9 cellular contexts compared by ENCODE assay signal in the genomic region with DNA sequence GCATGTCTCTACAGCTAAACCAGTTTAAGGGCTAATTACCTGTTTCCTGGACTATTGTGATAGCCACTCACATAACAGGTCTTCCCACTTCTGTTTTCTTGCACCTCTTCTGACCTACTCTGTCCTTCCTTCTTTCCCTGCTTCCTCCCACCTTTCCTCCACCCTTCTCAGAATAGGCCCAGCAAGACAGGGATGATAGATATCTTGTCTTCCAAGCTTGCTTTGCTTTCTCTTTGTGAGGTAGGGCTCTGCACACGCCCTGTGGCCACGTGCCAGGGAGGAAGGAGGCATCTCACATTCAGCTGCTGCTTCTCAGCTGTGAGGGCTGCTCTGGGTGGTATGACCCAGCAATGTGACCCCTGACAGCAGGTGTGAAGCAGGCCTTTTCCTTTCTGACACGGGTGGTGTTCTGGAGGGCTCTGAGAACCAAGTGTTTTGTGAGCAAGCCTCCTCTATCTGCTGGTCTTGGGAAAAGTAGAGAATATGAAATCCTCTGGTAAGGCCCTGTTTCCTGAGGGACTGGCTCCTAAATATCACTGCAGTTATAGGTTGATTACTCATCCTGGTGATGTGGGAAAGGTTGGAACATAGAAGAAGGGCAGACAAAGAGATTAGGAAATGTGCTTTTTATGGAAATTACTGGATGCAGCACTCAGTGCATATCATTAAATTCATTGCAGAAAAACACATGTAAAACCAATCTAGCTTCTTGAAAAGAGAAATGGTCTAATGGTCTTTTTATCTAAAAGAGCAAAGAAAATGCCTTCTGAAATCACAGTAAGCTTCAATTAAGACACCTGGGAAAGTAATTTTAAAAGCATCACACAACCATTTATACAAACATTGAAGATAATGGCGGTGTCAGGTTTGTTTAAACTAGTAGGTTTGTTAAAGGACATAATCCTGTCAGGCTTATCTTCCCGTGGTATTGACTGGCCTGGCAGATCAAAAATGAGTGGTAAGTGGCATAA. TPM values are rescaled to one million over a fixed set of nuclear protein-coding genes. Genes with fewer than 3 reads are reported as not detected.
A peak's percentile ranks its signal among the peaks of the same experiment; 100 is the strongest.
DNase-seq lines count a peak whose midpoint lies in the region; ATAC-seq and TF ChIP-seq lines count a peak whose summit lies in the region.
"Had no signal": no experiment of that assay in that cellular context is flagged by ENCODE, and none has a peak within 500 bp of the region (broad histone marks: within the 10 kb centered on the region; RNA-seq: fewer than 3 reads in every experiment).

No MANE protein-coding gene starts in this region.

- H3K36me3 ChIP-seq in left ventricle myocardium inferior (no peaks in the 10 kb centered on the region), transverse colon (no peaks in the 10 kb centered on the region), ascending aorta (no peaks in the 10 kb centered on the region)

- H3K27ac ChIP-seq in left ventricle myocardium inferior (replicated peaks): peak overlapping the region; percentile 43
- H3K27ac ChIP-seq in transverse colon: peak overlapping the region; percentile 16 to 47 (median 26)
- H3K27ac ChIP-seq in ascending aorta: no peak overlapping the region

- H3K27me3 Mint-ChIP-seq in activated CD8-positive, alpha-beta T cell treated with anti-CD3 and anti-CD28 coated beads, Interleukin-2, amount 10 ng/mL, durations not matched to agents 7 days and 5 days (ENCODE audit: low read depth): peaks cover 24% of the 10 kb centered on the region
- peaks cover 13% of the 10 kb centered on the region for H3K27me3 Mint-ChIP-seq in activated CD8-positive, alpha-beta T cell treated with anti-CD3 and anti-CD28 coated beads for 36 hours

- H3K27ac Mint-ChIP-seq in activated CD8-positive, alpha-beta T cell treated with anti-CD3 and anti-CD28 coated beads, Interleukin-2, amount 10 ng/mL, durations not matched to agents 7 days and 5 days: no peak overlapping the region
- no peak overlapping the region for H3K27ac Mint-ChIP-seq in activated CD8-positive, alpha-beta T cell treated with anti-CD3 and anti-CD28 coated beads for 36 hours
- H3K27ac Mint-ChIP-seq: activated T-helper 1 cell treated with anti-CD3 and anti-CD28 coated beads, Interleukin-12 subunit alpha, Interleukin-12 subunit beta, Interleukin-2, Interleukin-4 antibody, amounts not matched to agents 30 ng/mL and 10 ng/mL and 1 ng/mL, durations not matched to agents 14 hours and 24 hours and 36 hours had no signal

- intact Hi-C loops in activated CD8-positive, alpha-beta T cell treated with anti-CD3 and anti-CD28 coated beads for 36 hours (cut with micrococcal nuclease): loop anchor here (5.0 kb wide), 1 partner anchor 121 kb away; no protein-coding TSS in a partner anchor
- intact Hi-C loops in left ventricle myocardium inferior (cut with micrococcal nuclease): no loop called here
- intact Hi-C loops in transverse colon (cut with DNase I; ENCODE audit: low total_unique reads): no loop called here
- intact Hi-C loops in ascending aorta (cut with DNase I): no loop called here

- POLR2A ChIA-PET in activated CD8-positive, alpha-beta T cell treated with anti-CD3 and anti-CD28 coated beads, Interleukin-2, amount 10 ng/mL, durations not matched to agents 7 days and 5 days (lab: Charles Lee): no interaction called here
- POLR2A ChIA-PET in activated CD8-positive, alpha-beta T cell treated with anti-CD3 and anti-CD28 coated beads for 36 hours (lab: Charles Lee): no interaction called here

- H3K36me3 Mint-ChIP-seq in activated CD8-positive, alpha-beta T cell treated with anti-CD3 and anti-CD28 coated beads, Interleukin-2, amount 10 ng/mL, durations not matched to agents 7 days and 5 days (ENCODE audit: low read depth): no peaks in the 10 kb centered on the region
- H3K36me3 Mint-ChIP-seq in activated CD8-positive, alpha-beta T cell treated with anti-CD3 and anti-CD28 coated beads for 36 hours (ENCODE audit: low read depth): no peaks in the 10 kb centered on the region

- no peak overlapping the region for H3K4me3 Mint-ChIP-seq in activated CD8-positive, alpha-beta T cell treated with anti-CD3 and anti-CD28 coated beads, Interleukin-2, amount 10 ng/mL, durations not matched to agents 7 days and 5 days
- no peak overlapping the region for H3K4me3 Mint-ChIP-seq in activated CD8-positive, alpha-beta T cell treated with anti-CD3 and anti-CD28 coated beads for 36 hours
- H3K4me3 Mint-ChIP-seq: activated T-helper 1 cell treated with anti-CD3 and anti-CD28 coated beads, Interleukin-12 subunit alpha, Interleukin-12 subunit beta, Interleukin-2, Interleukin-4 antibody, amounts not matched to agents 30 ng/mL and 10 ng/mL and 1 ng/mL, durations not matched to agents 14 hours and 24 hours and 36 hours had no signal

- CTCF ChIA-PET in activated CD8-positive, alpha-beta T cell treated with anti-CD3 and anti-CD28 coated beads, Interleukin-2, amount 10 ng/mL, durations not matched to agents 7 days and 5 days (lab: Charles Lee): interaction anchor here (1.2 to 1.5 kb wide), 4 partner anchors 9 to 257 kb away, joined by 3 to 5 read pairs (median 4); no protein-coding TSS in a partner anchor
- CTCF ChIA-PET in activated CD8-positive, alpha-beta T cell treated with anti-CD3 and anti-CD28 coated beads for 36 hours (lab: Charles Lee): interaction anchor here (1.0 to 1.3 kb wide), 3 partner anchors 9 to 121 kb away, joined by 3 to 5 read pairs (median 3); no protein-coding TSS in a partner anchor

- no peaks in the 10 kb centered on the region for H3K9me3 ChIP-seq in left ventricle myocardium inferior (replicated peaks)
- H3K9me3 ChIP-seq in transverse colon: no peaks in the 10 kb centered on the region
- H3K9me3 ChIP-seq in ascending aorta: no peaks in the 10 kb centered on the region

- no peak overlapping the region for H3K4me3 ChIP-seq in left ventricle myocardium inferior
- H3K4me3 ChIP-seq in transverse colon: no peak overlapping the region
- H3K4me3 ChIP-seq in ascending aorta: no peak overlapping the region

- peaks cover 65% of the 10 kb centered on the region for H3K4me1 ChIP-seq in left ventricle myocardium inferior
- peaks cover 10 to 42% (median 15%) of the 10 kb centered on the region in 4 donors for H3K4me1 ChIP-seq in transverse colon
- peaks cover 0 to 29% of the 10 kb centered on the region in 2 donors for H3K4me1 ChIP-seq in ascending aorta

- H3K4me1 Mint-ChIP-seq in activated CD8-positive, alpha-beta T cell treated with anti-CD3 and anti-CD28 coated beads, Interleukin-2, amount 10 ng/mL, durations not matched to agents 7 days and 5 days (ENCODE audit: low read depth): peaks cover 23% of the 10 kb centered on the region
- peaks cover 9% of the 10 kb centered on the region for H3K4me1 Mint-ChIP-seq in activated CD8-positive, alpha-beta T cell treated with anti-CD3 and anti-CD28 coated beads for 36 hours (ENCODE audit: low read depth)

- in situ Hi-C loops in transverse colon (cut with MboI; ENCODE audit: low pct_ligation_motif_present in 1 of 4, low pct_unique_long_range_greater_than_20kb in 1 of 4, low sequenced_read_pairs in 3 of 4): no loop called here

- H3K27me3 ChIP-seq in left ventricle myocardium inferior (ENCODE audit: low read depth) (no peaks in the 10 kb centered on the region), transverse colon (peaks cover 7% of the 10 kb centered on the region), ascending aorta (no peaks in the 10 kb centered on the region)

- TF ChIP-seq POLR2A in transverse colon (IDR thresholded peaks at IDR 0.05): no peak

- TF ChIP-seq EP300 in transverse colon (IDR thresholded peaks at IDR 0.05; ENCODE audit: low read depth): no peak

- no peak for TF ChIP-seq CTCF in activated CD8-positive, alpha-beta T cell treated with anti-CD3 and anti-CD28 coated beads for 36 hours (IDR thresholded peaks at IDR 0.05)
- TF ChIP-seq CTCF in left ventricle myocardium inferior (IDR thresholded peaks at IDR 0.05; ENCODE audit: borderline replicate concordance) (no peak), transverse colon (IDR thresholded peaks at IDR 0.05) (no peak), ascending aorta (IDR thresholded peaks at IDR 0.05) (no peak)

- no peaks in the 10 kb centered on the region for H3K9me3 Mint-ChIP-seq in activated CD8-positive, alpha-beta T cell treated with anti-CD3 and anti-CD28 coated beads, Interleukin-2, amount 10 ng/mL, durations not matched to agents 7 days and 5 days (ENCODE audit: insufficient read depth)
- H3K9me3 Mint-ChIP-seq in activated CD8-positive, alpha-beta T cell treated with anti-CD3 and anti-CD28 coated beads for 36 hours: no peaks in the 10 kb centered on the region
- H3K9me3 Mint-ChIP-seq: activated T-helper 1 cell treated with anti-CD3 and anti-CD28 coated beads, Interleukin-12 subunit alpha, Interleukin-12 subunit beta, Interleukin-2, Interleukin-4 antibody, amounts not matched to agents 30 ng/mL and 10 ng/mL and 1 ng/mL, durations not matched to agents 14 hours and 24 hours and 36 hours had no signal

- 27 to 57% methylated on average over 2 to 5 of the region's 5 CpGs for WGBS in transverse colon (ENCODE audit: low coverage in 1 of 2), 2 donors

- DNase-seq in activated CD8-positive, alpha-beta T cell treated with anti-CD3 and anti-CD28 coated beads, Interleukin-2, amount 10 ng/mL, durations not matched to agents 7 days and 5 days: no peak
- no peak for DNase-seq in activated CD8-positive, alpha-beta T cell treated with anti-CD3 and anti-CD28 coated beads for 36 hours
- DNase-seq in OCI-M1 (lab: John Stamatoyannopoulos, UW): peak; percentile 80
- DNase-seq in left ventricle myocardium inferior: no peak
- DNase-seq in transverse colon: no peak
- DNase-seq in globus pallidus (ENCODE audit: low spot score): no peak
- no peak for DNase-seq in ascending aorta (ENCODE audit: low spot score in 2 of 2)

- peak; percentile 55 for ATAC-seq in activated CD8-positive, alpha-beta T cell treated with anti-CD3 and anti-CD28 coated beads, Interleukin-2, amount 10 ng/mL, durations not matched to agents 7 days and 5 days
- ATAC-seq in activated CD8-positive, alpha-beta T cell treated with anti-CD3 and anti-CD28 coated beads for 36 hours: no peak
- ATAC-seq in GM18519 (IDR thresholded peaks at IDR 0.05; ENCODE audit: low FRiP score, unreplicated experiment): no peak

RNA-seq across cellular contexts. Expression of a gene that starts 8.5 kb away (rescaled TPM):
- 1 to 10 TPM; 6.6 to 8.4 TPM for total RNA-seq in activated CD8-positive, alpha-beta T cell treated with anti-CD3 and anti-CD28 coated beads, Interleukin-2, amount 10 ng/mL, durations not matched to agents 7 days and 5 days
- total RNA-seq in activated CD8-positive, alpha-beta T cell treated with anti-CD3 and anti-CD28 coated beads for 36 hours: 1 to 10 TPM; 1.5 to 1.7 TPM
- 61.1 TPM for total RNA-seq in left ventricle myocardium inferior
- total RNA-seq in transverse colon: 10 to 100 TPM; 14.3 to 23.9 (median 16.8) TPM
- total RNA-seq in ascending aorta: 32.6 TPM

Comparison
In these comparisons a context has a peak if more than half of its experiments do, and no peak if none do; other contexts are left out.
1. H3K27ac ChIP-seq: peak in left ventricle myocardium inferior (single experiment) and transverse colon (4 of 4); none in ascending aorta (0 of 2).